In genomic region chr4:21949073-21949457, GRCh38 we compare ENCODE assay signal across 1 cellular context.
TF ChIP-seq lines count a peak whose summit lies in the region.

No MANE protein-coding gene starts in this region.

TF ChIP-seq in HepG2, 621 proteins besides CTCF, POLR2A, EP300 and RAD21 (continued from another document):
- TF ChIP-seq MXD1 (CRISPR knock-in tag; IDR thresholded peaks at IDR 0.05) (no peak), SNAPC5 (CRISPR knock-in tag; IDR thresholded peaks at IDR 0.05; ENCODE audit: borderline replicate concordance) (no peak), TOPORS (CRISPR knock-in tag; IDR thresholded peaks at IDR 0.05) (no peak), SNAI1 (CRISPR knock-in tag; IDR thresholded peaks at IDR 0.05; ENCODE audit: borderline replicate concordance) (no peak), ZNF777 (CRISPR knock-in tag; IDR thresholded peaks at IDR 0.05) (no peak), HOMEZ (CRISPR knock-in tag; IDR thresholded peaks at IDR 0.05; ENCODE audit: low read depth) (no peak), ZNF234 (CRISPR knock-in tag; conservative IDR thresholded peaks at IDR 0.05) (no peak), SMAD3 (CRISPR knock-in tag; IDR thresholded peaks at IDR 0.05) (no peak), NFE2L1 (CRISPR knock-in tag; IDR thresholded peaks at IDR 0.05; ENCODE audit: borderline replicate concordance) (no peak), GLMP (CRISPR knock-in tag; IDR thresholded peaks at IDR 0.05; ENCODE audit: borderline replicate concordance) (no peak), ZNF704 (CRISPR knock-in tag; IDR thresholded peaks at IDR 0.05; ENCODE audit: borderline replicate concordance) (no peak), REST (IDR thresholded peaks at IDR 0.05; ENCODE audit: borderline replicate concordance in 1 of 2, low read depth in 1 of 2, low read length in 2 of 2) (no peak), PHF5A (CRISPR knock-in tag; IDR thresholded peaks at IDR 0.05; ENCODE audit: low read depth, unreplicated experiment) (no peak), ZBTB43 (CRISPR knock-in tag; conservative IDR thresholded peaks at IDR 0.05) (no peak), ZFY (CRISPR knock-in tag; IDR thresholded peaks at IDR 0.05) (no peak), DR1 (CRISPR knock-in tag; IDR thresholded peaks at IDR 0.05) (no peak), SALL1 (CRISPR knock-in tag; IDR thresholded peaks at IDR 0.05) (no peak), ZNF546 (CRISPR knock-in tag; conservative IDR thresholded peaks at IDR 0.05) (no peak), CHD2 (IDR thresholded peaks at IDR 0.05; ENCODE audit: low read depth, low read length) (no peak)
TF ChIP-seq in HepG2: peak in this region for 0.
